ENCODE assay signal across 21 cellular contexts in the genomic region with DNA sequence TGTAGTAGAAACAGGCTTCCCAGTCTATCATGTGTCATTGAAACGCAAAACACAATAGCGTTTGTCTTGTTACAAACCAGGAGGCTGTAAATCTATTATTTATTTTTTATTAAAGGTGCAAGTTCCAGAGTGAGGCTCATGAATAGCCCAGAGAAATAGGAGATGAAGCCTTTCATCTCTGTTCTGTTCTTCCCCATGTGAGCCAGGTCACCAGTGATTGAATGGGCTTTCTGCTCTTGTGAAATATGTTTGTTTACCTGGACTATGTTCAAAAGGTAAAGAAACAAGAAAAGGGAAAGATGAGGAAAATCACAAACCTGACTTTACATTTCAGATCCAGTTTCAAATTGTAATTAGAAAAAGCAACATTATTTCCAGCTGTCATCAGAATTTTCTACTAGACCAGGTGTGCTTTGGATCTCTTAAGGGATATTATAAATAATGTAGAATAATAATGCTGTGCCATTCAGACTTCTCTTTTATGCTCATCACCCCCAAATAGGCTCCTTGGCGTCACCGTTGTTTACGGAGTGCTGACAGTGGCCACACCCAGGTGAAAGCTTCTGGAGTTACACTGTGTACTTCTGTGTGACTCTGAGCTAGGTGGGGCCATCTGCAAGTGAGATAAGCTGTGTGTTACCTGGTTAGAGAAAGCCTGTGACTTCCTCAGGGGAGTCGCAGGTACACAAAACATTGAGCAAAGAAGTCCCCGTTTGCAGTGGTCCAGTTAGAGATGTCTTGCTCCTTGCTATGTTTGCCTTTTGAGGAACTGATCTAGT.
"Had no signal": no experiment of that assay in that cellular context is flagged by ENCODE, and none has a peak within 500 bp of the region (broad histone marks: within the 10 kb centered on the region; RNA-seq: fewer than 3 reads in every experiment).

No MANE protein-coding gene starts in this region.

- H3K4me3 ChIP-seq: cardiac muscle cell, esophagus squamous epithelium, left ventricle myocardium inferior, tibial nerve had no signal

- DNase-seq: activated CD4-positive, alpha-beta memory T cell treated with anti-CD3 and anti-CD28 coated beads, Interleukin-2, amount 10 ng/mL, durations not matched to agents 7 days and 5 days; activated effector memory CD4-positive, alpha-beta T cell treated with Interleukin-2 at 50 U/mL for 16 hours; activated naive CD4-positive, alpha-beta T cell treated with anti-CD3 and anti-CD28 coated beads, Interleukin-2, amount 50 U/mL, for 16 hours; activated T-cell treated with anti-CD3 and anti-CD28 coated beads, Interleukin-2, amount 50 U/mL, for 24 hours; esophagus squamous epithelium; hypothalamus; kidney; left ventricle myocardium inferior; natural killer cell; posterior cingulate gyrus; retina; stimulated activated CD4-positive, alpha-beta T cell treated with anti-CD3 and anti-CD28 coated beads, Interleukin-15, amount 100 ng/mL, for 24 hours; stimulated activated CD4-positive, alpha-beta T cell treated with anti-CD3 and anti-CD28 coated beads, Interleukin-4, amount 100 ng/mL, for 1 hour; stimulated activated naive CD4-positive, alpha-beta T cell; substantia nigra; T1000 had no signal

- H3K27ac ChIP-seq: cardiac muscle cell, esophagus squamous epithelium, left ventricle myocardium inferior, neutrophil, tibial nerve had no signal

- FAIRE-seq: astrocyte, colon, kidney had no signal

- H3K36me3 ChIP-seq: cardiac muscle cell, esophagus squamous epithelium, left ventricle myocardium inferior, neutrophil, tibial nerve had no signal

- H3K4me1 ChIP-seq: esophagus squamous epithelium, left ventricle myocardium inferior, tibial nerve had no signal

- ATAC-seq: natural killer cell had no signal

- H3K27me3 ChIP-seq: cardiac muscle cell, esophagus squamous epithelium, neutrophil, tibial nerve had no signal
